ENCODE assay signal across 8 cellular contexts in genomic region chr9:73023025-73023541, GRCh38.
DNase-seq lines count a peak whose midpoint lies in the region; ATAC-seq, FAIRE-seq and TF ChIP-seq lines count a peak whose summit lies in the region.

No MANE protein-coding gene starts in this region.

- TF ChIP-seq CTCF in BE2C (IDR thresholded peaks at IDR 0.05; ENCODE audit: low read depth, low read length), result peak; percentile 79
- peak; percentile 90 for TF ChIP-seq CTCF in brain microvascular endothelial cell (IDR thresholded peaks at IDR 0.05; ENCODE audit: low read depth, low read length, missing control alignments)

- H3K36me3 ChIP-seq in BE2C (no peaks in the 10 kb centered on the region), brain microvascular endothelial cell (replicated peaks) (no peaks in the 10 kb centered on the region)

- FAIRE-seq in islet of Langerhans (lab: Jason Lieb, UNC), result peak; percentile 99

- H3K4me1 ChIP-seq in BE2C, result no peaks in the 10 kb centered on the region

- ATAC-seq in GM19372 (IDR thresholded peaks at IDR 0.05; ENCODE audit: low read depth, unreplicated experiment) (peak; percentile 60), HG03135 (IDR thresholded peaks at IDR 0.05; ENCODE audit: unreplicated experiment) (no peak)

- H3K4me3 ChIP-seq in BE2C (ENCODE audit: low read depth, low read length) (no peak overlapping the region), brain microvascular endothelial cell (ENCODE audit: low read depth, low read length) (no peak overlapping the region)

- H3K27me3 ChIP-seq in BE2C (no peaks in the 10 kb centered on the region), brain microvascular endothelial cell (replicated peaks) (no peaks in the 10 kb centered on the region)

- DNase-seq in BE2C (peak; percentile 37), Kasumi-1 (lab: John Stamatoyannopoulos, UW) (peak; percentile 58 to 75), SW480 (ENCODE audit: low spot score) (peak; percentile 81), brain microvascular endothelial cell (no peak)
- DNase-seq in stimulated activated CD4-positive, alpha-beta T cell treated with anti-CD3 and anti-CD28 coated beads, Interleukin-1b, Interleukin-23, amount 100 ng/mL, for 24 hours (ENCODE audit: low read depth in 4 of 4, low spot score in 1 of 4), result peak; percentile 1 to 25 (median 11)

- in situ Hi-C loops in brain microvascular endothelial cell (cut with HindIII; ENCODE audit: low pct_ligation_motif_present, low sequenced_read_pairs), result no loop called here

- H3K9me3 ChIP-seq in BE2C, result no peaks in the 10 kb centered on the region

- no peak overlapping the region for H3K27ac ChIP-seq in brain microvascular endothelial cell
